In genomic region chr6:30060982-30061765, GRCh38 we compare ENCODE assay signal across 1 cellular context.
TF ChIP-seq lines count a peak whose summit lies in the region.

Gene POLR1H (plus strand): TSS chr6:30061265. CDS start chr6:30061525, 260 bp downstream.

TF ChIP-seq in HepG2, 621 proteins besides CTCF, POLR2A, EP300 and RAD21 (continued from another document and continues in another):
- TF ChIP-seq LBX2 (CRISPR knock-in tag; IDR thresholded peaks at IDR 0.05; ENCODE audit: borderline replicate concordance), result peak; percentile 67; the same call in 1 of the 2 replicates
- no peak for TF ChIP-seq LRRFIP1 (CRISPR knock-in tag; conservative IDR thresholded peaks at IDR 0.05)
- peak; percentile 91; the same call in 1 of the 2 replicates for TF ChIP-seq ZKSCAN8 (CRISPR knock-in tag; IDR thresholded peaks at IDR 0.05; ENCODE audit: borderline replicate concordance)
- no peak for TF ChIP-seq ZNF672 (CRISPR knock-in tag; IDR thresholded peaks at IDR 0.05)
- peak; percentile 57; the same call in 1 of the 2 replicates for TF ChIP-seq ZBTB3 (CRISPR knock-in tag; IDR thresholded peaks at IDR 0.05; ENCODE audit: borderline replicate concordance, low read depth)
- no peak for TF ChIP-seq RARG (CRISPR knock-in tag; IDR thresholded peaks at IDR 0.05; ENCODE audit: low read depth)
- no peak for TF ChIP-seq SMC3 (IDR thresholded peaks at IDR 0.05; ENCODE audit: low read length)
- peak; percentile 67; the same call in 1 of the 2 replicates for TF ChIP-seq ZNF878 (CRISPR knock-in tag; IDR thresholded peaks at IDR 0.05)
- TF ChIP-seq SRSF4 (IDR thresholded peaks at IDR 0.05; ENCODE audit: low read depth, low read length, poor library complexity, severe bottlenecking), result no peak
- peak; percentile 88; the same call in 1 of the 2 replicates for TF ChIP-seq SATB2 (CRISPR knock-in tag; IDR thresholded peaks at IDR 0.05)
- peak; percentile 74 for TF ChIP-seq PHF5A (CRISPR knock-in tag; IDR thresholded peaks at IDR 0.05; ENCODE audit: low read depth, unreplicated experiment)
- peak; percentile 39; the same call in 1 of the 2 replicates for TF ChIP-seq MEIS1 (CRISPR knock-in tag; IDR thresholded peaks at IDR 0.05; ENCODE audit: borderline replicate concordance)
- TF ChIP-seq REST (IDR thresholded peaks at IDR 0.05; ENCODE audit: borderline replicate concordance in 1 of 2, low read depth in 1 of 2, low read length in 2 of 2), result peak in 1 of 2 experiments; percentile 66; a peak in 1 of 4 replicates
- peak; percentile 98 for TF ChIP-seq POLR2G (IDR thresholded peaks at IDR 0.05; ENCODE audit: low read depth, low read length)
- TF ChIP-seq MTF2 (CRISPR knock-in tag; IDR thresholded peaks at IDR 0.05; ENCODE audit: borderline replicate concordance), result no peak
- TF ChIP-seq ZBTB38 (CRISPR knock-in tag; IDR thresholded peaks at IDR 0.05), result peak; percentile 43; the same call in 1 of the 2 replicates
- no peak for TF ChIP-seq EED (CRISPR knock-in tag; IDR thresholded peaks at IDR 0.05)
- peak; percentile 88 for TF ChIP-seq HDAC1 (CRISPR knock-in tag; IDR thresholded peaks at IDR 0.05)
- peak; percentile 31; the same call in 1 of the 2 replicates for TF ChIP-seq TBX3 (IDR thresholded peaks at IDR 0.05; ENCODE audit: borderline replicate concordance)
- TF ChIP-seq FLYWCH1 (CRISPR knock-in tag; IDR thresholded peaks at IDR 0.05), result no peak
- TF ChIP-seq TCF7 (IDR thresholded peaks at IDR 0.05; ENCODE audit: low read depth), result no peak
- no peak for TF ChIP-seq ZNF639 (CRISPR knock-in tag; conservative IDR thresholded peaks at IDR 0.05)
- TF ChIP-seq KDM4B (CRISPR knock-in tag; IDR thresholded peaks at IDR 0.05), result peak; percentile 71; the same call in 1 of the 2 replicates
- TF ChIP-seq RAD51 (IDR thresholded peaks at IDR 0.05; ENCODE audit: borderline replicate concordance), result no peak
- TF ChIP-seq ZZZ3 (CRISPR knock-in tag; IDR thresholded peaks at IDR 0.05; ENCODE audit: borderline replicate concordance), result peak; percentile 90; the same call in 1 of the 2 replicates
- no peak; the same call in 1 of the 2 replicates for TF ChIP-seq ZNF720 (CRISPR knock-in tag; IDR thresholded peaks at IDR 0.05)
- no peak for TF ChIP-seq KLF9 (CRISPR knock-in tag; IDR thresholded peaks at IDR 0.05; ENCODE audit: low read depth)
- TF ChIP-seq ZNF260 (CRISPR knock-in tag; IDR thresholded peaks at IDR 0.05; ENCODE audit: borderline replicate concordance, low read depth), result no peak
- 0 out of 2 replicates have a peak, but pooled peaks have one; percentile 72 for TF ChIP-seq ZNF367 (CRISPR knock-in tag; IDR thresholded peaks at IDR 0.05; ENCODE audit: borderline replicate concordance)
- no peak for TF ChIP-seq NR2F1 (CRISPR knock-in tag; IDR thresholded peaks at IDR 0.05)
- peak; percentile 68 for TF ChIP-seq ZBTB33 (CRISPR knock-in tag; IDR thresholded peaks at IDR 0.05)
- TF ChIP-seq ZNF549 (CRISPR knock-in tag; IDR thresholded peaks at IDR 0.05), result peak; percentile 66; the same call in 1 of the 2 replicates
- peak in 1 of 2 experiments; percentile 99; a peak in 2 of 4 replicates for TF ChIP-seq KLF16 (CRISPR knock-in tag; IDR thresholded peaks at IDR 0.05)
- TF ChIP-seq RBAK (CRISPR knock-in tag; IDR thresholded peaks at IDR 0.05), result no peak
- TF ChIP-seq FOXP1 (IDR thresholded peaks at IDR 0.05), result no peak
- peak; percentile 28; the same call in 1 of the 2 replicates for TF ChIP-seq FOXP1 (CRISPR knock-in tag; IDR thresholded peaks at IDR 0.05)
- no peak for TF ChIP-seq ZNF30 (CRISPR knock-in tag; IDR thresholded peaks at IDR 0.05)
- TF ChIP-seq ZBTB34 (CRISPR knock-in tag; IDR thresholded peaks at IDR 0.05), result no peak
- TF ChIP-seq SP2 (CRISPR knock-in tag; IDR thresholded peaks at IDR 0.05), result peak; percentile 52
- no peak; the same call in 1 of the 2 replicates for TF ChIP-seq ZNF75D (CRISPR knock-in tag; IDR thresholded peaks at IDR 0.05; ENCODE audit: borderline replicate concordance)
- TF ChIP-seq ZNF12 (CRISPR knock-in tag; IDR thresholded peaks at IDR 0.05), result no peak
- peak; percentile 88; the same call in 1 of the 2 replicates for TF ChIP-seq E2F2 (CRISPR knock-in tag; IDR thresholded peaks at IDR 0.05; ENCODE audit: borderline replicate concordance)
- TF ChIP-seq ZC3H13 (CRISPR knock-in tag; IDR thresholded peaks at IDR 0.05), result no peak
- peak; percentile 99 for TF ChIP-seq ATF2 (CRISPR knock-in tag; IDR thresholded peaks at IDR 0.05)
- peak; percentile 91 for TF ChIP-seq HBP1 (CRISPR knock-in tag; IDR thresholded peaks at IDR 0.05; ENCODE audit: low read depth)
- TF ChIP-seq RFXANK (CRISPR knock-in tag; IDR thresholded peaks at IDR 0.05), result peak; percentile 87; the same call in 1 of the 2 replicates
- TF ChIP-seq ZNF607 (CRISPR knock-in tag; IDR thresholded peaks at IDR 0.05; ENCODE audit: borderline replicate concordance), result peak; percentile 78; the same call in 1 of the 2 replicates
- no peak for TF ChIP-seq ZBTB46 (CRISPR knock-in tag; IDR thresholded peaks at IDR 0.05; ENCODE audit: borderline replicate concordance)
- peak; percentile 78; the same call in 1 of the 2 replicates for TF ChIP-seq MIER2 (CRISPR knock-in tag; IDR thresholded peaks at IDR 0.05)
